Comparison of ENCODE assay signal across 8 cellular contexts in genomic region chr11:250740-251299, GRCh38. TPM values are rescaled to one million over a fixed set of nuclear protein-coding genes. Genes with fewer than 3 reads are reported as not detected.
DNase-seq lines count a peak whose midpoint lies in the region; ATAC-seq and TF ChIP-seq lines count a peak whose summit lies in the region.

No MANE protein-coding gene starts in this region.

- H3K4me2 ChIP-seq in H9 (ENCODE audit: insufficient read depth, insufficient read length, low read length), result no peak overlapping the region

- ATAC-seq in right cardiac atrium (peak; percentile 58 to 78), HG03135 (IDR thresholded peaks at IDR 0.05; ENCODE audit: unreplicated experiment) (no peak), HG03342 (IDR thresholded peaks at IDR 0.05; ENCODE audit: unreplicated experiment) (no peak)

- H4K20me1 ChIP-seq in H9 (ENCODE audit: control insufficient read depth, insufficient read depth, insufficient read length), result no peaks in the 10 kb centered on the region

- no peaks in the 10 kb centered on the region; a peak in 1 of 5 replicates for H3K9me3 Mint-ChIP-seq in H9
- no peaks in the 10 kb centered on the region for H3K9me3 Mint-ChIP-seq in activated naive CD8-positive, alpha-beta T cell (ENCODE audit: low read depth)

- peak; percentile 50 for DNase-seq in AG08395 (ENCODE audit: low spot score)
- peak; percentile 82 for DNase-seq in H9
- peak; percentile 22 for DNase-seq in SKM-1 (lab: John Stamatoyannopoulos, UW; ENCODE audit: unreplicated experiment)
- DNase-seq in right cardiac atrium, result peak; percentile 46 to 79 (median 76)
- peak; percentile 63 for DNase-seq in stimulated activated CD4-positive, alpha-beta T cell treated with anti-CD3 and anti-CD28 coated beads, Interleukin-12 subunit alpha, Interleukin-12 subunit beta, amount 100 ng/mL, for 4 hours

- H3K36me3 Mint-ChIP-seq in H9 (ENCODE audit: insufficient read depth in 1 of 3, low read depth in 3 of 3), result peaks cover 45 to 69% (median 52%) of the 10 kb centered on the region in 3 experiments
- peaks cover 4% of the 10 kb centered on the region for H3K36me3 Mint-ChIP-seq in activated naive CD8-positive, alpha-beta T cell

- WGBS in H9 (ENCODE audit: extremely low coverage, insufficient read length, low lambda C conversion rate), result no CpG with 5 or more reads among the region's 10 CpGs
- 76% methylated on average over 10 of the region's 10 CpGs for WGBS in right cardiac atrium

- no peak overlapping the region for H4K8ac ChIP-seq in H9 (replicated peaks; ENCODE audit: insufficient read length, low read depth, low read length)

- H2AFZ ChIP-seq in H9 (ENCODE audit: low read length), result no peak overlapping the region

- H3K4me1 ChIP-seq in H9 (ENCODE audit: insufficient read depth, low read length) (no peaks in the 10 kb centered on the region), right cardiac atrium (ENCODE audit: control insufficient read depth, insufficient read depth, low read length) (no peaks in the 10 kb centered on the region)

- no peaks in the 10 kb centered on the region for H3K79me2 ChIP-seq in H9 (ENCODE audit: insufficient read depth, low read length)

- no peak overlapping the region for H4K5ac ChIP-seq in H9 (ENCODE audit: insufficient read length, low read depth, low read length)

- no peaks in the 10 kb centered on the region for H3K23me2 ChIP-seq in H9 (ENCODE audit: insufficient read length, low read depth, low read length, poor library complexity, severe bottlenecking)

- no peak overlapping the region for H2BK12ac ChIP-seq in H9 (ENCODE audit: insufficient read length, low read depth, low read length)

- H3K56ac ChIP-seq in H9 (ENCODE audit: insufficient read length, low read depth, low read length), result no peak overlapping the region

- intact Hi-C loops in right cardiac atrium (cut with DNase I), result no loop called here

- H3K27me3 ChIP-seq in H9 (ENCODE audit: insufficient read depth, low read length), result no peaks in the 10 kb centered on the region
- H3K27me3 ChIP-seq in right cardiac atrium (ENCODE audit: control insufficient read depth, insufficient read depth), result no peaks in the 10 kb centered on the region

- no peak overlapping the region for H3K4me3 Mint-ChIP-seq in H9
- H3K4me3 Mint-ChIP-seq in activated naive CD8-positive, alpha-beta T cell, result no peak overlapping the region

- H3K9me3 ChIP-seq in H9 (ENCODE audit: control insufficient read depth, low read depth, low read length), result no peaks in the 10 kb centered on the region
- H3K9me3 ChIP-seq in right cardiac atrium (ENCODE audit: control insufficient read depth, low read length), result no peaks in the 10 kb centered on the region

- no peak overlapping the region for H3K9ac ChIP-seq in H9 (ENCODE audit: extremely low read depth, insufficient read length, low read length)

- H3K18ac ChIP-seq in H9 (ENCODE audit: insufficient read length, low read depth, low read length), result no peak overlapping the region

- no peak overlapping the region for H3K27ac ChIP-seq in H9 (ENCODE audit: insufficient read length, low read depth, low read length)
- no peak overlapping the region for H3K27ac ChIP-seq in right cardiac atrium (ENCODE audit: low read length)

- no peak overlapping the region for H2BK20ac ChIP-seq in H9 (ENCODE audit: low read depth, low read length, poor library complexity, severe bottlenecking)

- H3T11ph ChIP-seq in H9 (ENCODE audit: low read length), result no peak overlapping the region

- H3K4me1 Mint-ChIP-seq in H9, result peaks cover 0 to 5% of the 10 kb centered on the region in 2 experiments; a peak in 2 of 4 replicates
- H3K4me1 Mint-ChIP-seq in activated naive CD8-positive, alpha-beta T cell (ENCODE audit: low read depth), result peaks cover 14% of the 10 kb centered on the region

- H3K79me1 ChIP-seq in H9 (ENCODE audit: insufficient read depth, low read depth, low read length, poor library complexity, severe bottlenecking), result no peaks in the 10 kb centered on the region

- H2BK15ac ChIP-seq in H9 (ENCODE audit: low read depth, low read length), result no peak overlapping the region

- H3K27me3 Mint-ChIP-seq in H9 (ENCODE audit: low read depth), result no peaks in the 10 kb centered on the region; the same call in 1 of the 2 replicates
- no peaks in the 10 kb centered on the region for H3K27me3 Mint-ChIP-seq in activated naive CD8-positive, alpha-beta T cell

- H2BK5ac ChIP-seq in H9 (ENCODE audit: insufficient read length, low read length), result no peak overlapping the region

- no peak overlapping the region for H4K91ac ChIP-seq in H9 (ENCODE audit: insufficient read length, low read depth, low read length)

- H3K4ac ChIP-seq in H9 (ENCODE audit: low read depth, low read length), result no peak overlapping the region

- H3K27ac Mint-ChIP-seq in H9, result peak overlapping the region in 2 of 3 experiments; percentile 68 to 90; a peak in 1 of 7 replicates
- peak overlapping the region; percentile 79 for H3K27ac Mint-ChIP-seq in activated naive CD8-positive, alpha-beta T cell

- H3K23ac ChIP-seq in H9 (ENCODE audit: insufficient read length, low read depth, low read length), result no peak overlapping the region

- no peak overlapping the region for H3K14ac ChIP-seq in H9 (ENCODE audit: insufficient read depth, low read length)

- H2BK120ac ChIP-seq in H9 (ENCODE audit: low read depth, low read length, poor library complexity, severe bottlenecking), result no peak overlapping the region

- TF ChIP-seq CTCF in H9 (conservative IDR thresholded peaks at IDR 0.05), result peak; percentile 86

- no peak overlapping the region for H3K4me3 ChIP-seq in right cardiac atrium (ENCODE audit: low read length)

- no peak overlapping the region for H2AK5ac ChIP-seq in H9 (ENCODE audit: insufficient read length, low read length)

RNA-seq across cellular contexts. Expression of gene PSMD13, which starts 14.0 kb away (rescaled TPM):
- total RNA-seq in H9 (2021), result 141 and 148 TPM in 2 replicates
- 10 to 100 TPM; 76.8 to 92.9 (median 85.9) TPM for total RNA-seq in right cardiac atrium
- 106 TPM for polyA plus RNA-seq in right cardiac atrium

RNA-seq across cellular contexts. Expression of gene SIRT3, which starts 14.7 kb away (rescaled TPM):
- 13.2 and 13.9 TPM in 2 replicates for total RNA-seq in H9 (2021)
- 10 to 100 TPM; 18.5 to 32.5 (median 27.1) TPM for total RNA-seq in right cardiac atrium
- polyA plus RNA-seq in right cardiac atrium, result 23.9 TPM

RNA-seq across cellular contexts. Expression of gene NLRP6, which starts 27.4 kb away (rescaled TPM):
- total RNA-seq in H9 (2021) (not detected in 2 replicates), right cardiac atrium (under 1 TPM in 2 of 4 donors, not detected in 2; 0.11 to 0.24 TPM)
- polyA plus RNA-seq in right cardiac atrium, result 0.02 TPM

RNA-seq across cellular contexts. Expression of gene PGGHG, which starts 38.1 kb away (rescaled TPM):
- total RNA-seq in H9 (2021) (57.9 and 58.3 TPM in 2 replicates), right cardiac atrium (10 to 100 TPM in 3 of 4 donors, 1 to 10 TPM in 1; 9.9 to 15.8 (median 11.9) TPM)
- polyA plus RNA-seq in right cardiac atrium, result 18.7 TPM

RNA-seq across cellular contexts. Expression of gene RIC8A, which starts 43.3 kb away (rescaled TPM):
- total RNA-seq in H9 (2021) (94.9 and 98.1 TPM in 2 replicates), right cardiac atrium (10 to 100 TPM; 52.4 to 80.6 (median 58.5) TPM)
- polyA plus RNA-seq in right cardiac atrium, result 42.4 TPM

Comparison
In these comparisons a context has a peak if more than half of its experiments do, and no peak if none do; other contexts are left out.
1. DNase-seq: peak in every context shown above with its lines; median percentile 82 in H9; 76 in right cardiac atrium; 63 in stimulated activated CD4-positive, alpha-beta T cell treated with anti-CD3 and anti-CD28 coated beads, Interleukin-12 subunit alpha, Interleukin-12 subunit beta, amount 100 ng/mL, for 4 hours; 50 in AG08395; 22 in SKM-1.
2. ATAC-seq: peak in right cardiac atrium (2 of 2); none in HG03135 (single experiment) and HG03342 (single experiment).